In the genomic region with DNA sequence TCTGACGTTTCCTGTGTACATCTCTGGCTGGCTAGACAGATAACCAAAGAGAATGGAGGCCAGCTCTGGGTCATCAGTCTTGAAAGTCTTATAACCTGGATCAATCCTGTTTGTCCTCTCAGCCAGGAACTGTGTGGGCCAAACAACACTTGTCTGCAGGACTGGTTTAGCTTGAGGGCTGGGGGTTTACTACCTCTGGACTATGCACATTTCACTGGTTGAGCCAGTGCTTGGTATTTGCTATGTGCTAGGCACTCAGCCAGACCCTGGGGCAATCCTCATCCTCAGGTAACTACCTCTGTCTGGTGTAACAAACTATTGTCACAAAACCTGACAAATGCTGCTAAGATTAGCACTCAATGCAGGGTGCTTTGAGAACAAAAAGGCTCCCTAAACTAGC, we compare ENCODE assay signal across 22 cellular contexts.
"Had no signal": no experiment of that assay in that cellular context is flagged by ENCODE, and none has a peak within 500 bp of the region (broad histone marks: within the 10 kb centered on the region; RNA-seq: fewer than 3 reads in every experiment).

No MANE protein-coding gene starts in this region.

- H3K4me1 ChIP-seq: foreskin keratinocyte, left lung, upper lobe of right lung had no signal

- H3K27ac ChIP-seq: cardiac muscle cell, foreskin keratinocyte, left lung, neutrophil, ovary, psoas muscle, thoracic aorta, upper lobe of right lung had no signal

- ATAC-seq: activated T-cell treated with anti-CD3 and anti-CD28 coated beads, Interleukin-2, amount 50 U/mL, for 72 hours; foreskin keratinocyte; left lung; psoas muscle; right cardiac atrium had no signal

- H3K4me3 ChIP-seq: cardiac muscle cell, left lung, lung, ovary, psoas muscle, thoracic aorta, upper lobe of right lung had no signal

- H3K9me3 ChIP-seq: left lung, neutrophil, ovary, psoas muscle, thoracic aorta, upper lobe of right lung had no signal

- DNase-seq: activated CD4-positive, alpha-beta memory T cell treated with anti-CD3 and anti-CD28 coated beads, Interleukin-2, amount 10 ng/mL, durations not matched to agents 7 days and 5 days; activated CD4-positive, alpha-beta T cell treated with anti-CD3 and anti-CD28 coated beads for 48 hours; activated CD4-positive, CD25-positive, alpha-beta regulatory T cell; activated effector memory CD4-positive, alpha-beta T cell treated with anti-CD3 and anti-CD28 coated beads, Interleukin-2, amount 50 U/mL, for 16 hours; activated naive CD4-positive, alpha-beta T cell treated with anti-CD3 and anti-CD28 coated beads, Interleukin-2, amount 10 ng/mL, durations not matched to agents 7 days and 5 days; activated T-cell treated with anti-CD3 and anti-CD28 coated beads, Interleukin-2, amount 50 U/mL, for 72 hours; amygdala; cortex of kidney; erythroblast; foreskin keratinocyte; kidney; left lung; ovary; psoas muscle; right cardiac atrium; T1000; upper lobe of right lung had no signal

- H3K27me3 ChIP-seq: cardiac muscle cell, foreskin keratinocyte, left lung, neutrophil, ovary, upper lobe of right lung had no signal

- H3K36me3 ChIP-seq: cardiac muscle cell, ovary, thoracic aorta, upper lobe of right lung had no signal

- FAIRE-seq: endometrium, kidney had no signal
